Comparison of ENCODE assay signal across 19 cellular contexts in genomic region chr9:87853843-87854242, GRCh38.
DNase-seq lines count a peak whose midpoint lies in the region; ATAC-seq and TF ChIP-seq lines count a peak whose summit lies in the region.
"Had no signal": no experiment of that assay in that cellular context is flagged by ENCODE, and none has a peak within 500 bp of the region (broad histone marks: within the 10 kb centered on the region; RNA-seq: fewer than 3 reads in every experiment).

No MANE protein-coding gene starts in this region.

- DNase-seq in D341Med (ENCODE audit: low spot score) (peak; percentile 41), NCI-H2171 treated with DMSO at 0.1 percent for 48 hours (lab: John Stamatoyannopoulos, UW) (peak; percentile 96), choroid plexus epithelial cell (ENCODE audit: low read depth) (peak; percentile 57), left kidney (ENCODE audit: low read depth, low spot score) (peak; percentile 52), OCI-M2 (lab: John Stamatoyannopoulos, UW; ENCODE audit: unreplicated experiment) (no peak), SHP77 (lab: John Stamatoyannopoulos, UW) (no peak), COLO829 (ENCODE audit: low spot score) (no peak)
- DNase-seq: AML-193; Calu3; CD4-positive, CD25-positive, alpha-beta regulatory T cell; H7; Karpas-422; MM.1S; NCI-H1417; NCI-H2029 treated with DMSO at 0.1 percent for 48 hours; NCI-H345; NCI-H748 treated with DMSO at 0.1 percent for 48 hours; SHP77 treated with DMSO at 0.1 percent for 48 hours had no signal

- no peak for ATAC-seq in GM19467 (IDR thresholded peaks at IDR 0.05; ENCODE audit: unreplicated experiment)

- no peak overlapping the region for H3K4me3 ChIP-seq in choroid plexus epithelial cell (ENCODE audit: low read depth, low read length)

- no peak for TF ChIP-seq CTCF in choroid plexus epithelial cell (conservative IDR thresholded peaks at IDR 0.05; ENCODE audit: low read depth, low read length)

Comparison
In these comparisons a context has a peak if more than half of its experiments do, and no peak if none do; other contexts are left out.
1. DNase-seq: peak in D341Med (single experiment), NCI-H2171 treated with DMSO at 0.1 percent for 48 hours (single experiment), choroid plexus epithelial cell (single experiment) and left kidney (single experiment); none in OCI-M2 (single experiment), SHP77 (0 of 2) and COLO829 (single experiment).